ENCODE assay signal across 20 cellular contexts in the genomic region with DNA sequence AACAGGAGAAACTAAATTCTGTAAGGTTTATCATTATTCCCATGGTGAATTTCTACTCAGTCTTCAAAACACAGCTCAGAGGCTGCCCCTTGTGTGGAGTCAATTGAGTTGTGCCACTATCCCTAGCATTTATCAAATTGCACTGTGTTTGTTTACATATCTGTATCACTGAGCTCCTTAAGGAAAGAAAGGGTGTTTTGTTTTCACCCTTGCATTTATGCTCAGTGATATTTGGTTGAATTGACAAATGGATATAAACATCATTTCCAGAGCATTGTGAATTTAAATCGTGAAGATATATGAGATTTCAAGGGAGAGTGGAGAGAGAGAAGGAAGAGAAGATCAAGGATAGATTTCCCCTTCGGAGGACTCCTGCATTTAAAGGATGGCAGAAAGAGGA.
"Had no signal": no experiment of that assay in that cellular context is flagged by ENCODE, and none has a peak within 500 bp of the region (broad histone marks: within the 10 kb centered on the region; RNA-seq: fewer than 3 reads in every experiment).

No MANE protein-coding gene starts in this region.

- H3K36me3 Mint-ChIP-seq: immature natural killer cell, natural killer cell had no signal

- FAIRE-seq: endothelial cell of umbilical vein, small intestine had no signal

- H3K4me1 Mint-ChIP-seq: immature natural killer cell; natural killer cell; stimulated activated naive CD8-positive, alpha-beta T cell treated with anti-CD3 and anti-CD28 coated beads, Interleukin-15, amount 100 ng/mL, for 72 hours had no signal

- H3K4me3 Mint-ChIP-seq: immature natural killer cell; natural killer cell; neural crest cell; stimulated activated naive CD8-positive, alpha-beta T cell treated with anti-CD3 and anti-CD28 coated beads, Interleukin-15, amount 100 ng/mL, for 72 hours had no signal

- DNase-seq: dermis blood vessel endothelial cell; effector memory CD4-positive, alpha-beta T cell; foreskin keratinocyte; hypothalamus; immature natural killer cell; islet precursor cell; kidney glomerular epithelial cell; left ventricle myocardium superior; lower lobe of right lung; natural killer cell; right lobe of liver; small intestine; stimulated activated CD4-positive, alpha-beta T cell treated with anti-CD3 and anti-CD28 coated beads, Interleukin-15, amount 100 ng/mL, for 24 hours; stimulated activated CD4-positive, alpha-beta T cell treated with anti-CD3 and anti-CD28 coated beads, Interleukin-2, amount 100 ng/mL, for 48 hours; stimulated activated naive CD4-positive, alpha-beta T cell; stimulated activated naive CD8-positive, alpha-beta T cell treated with anti-CD3 and anti-CD28 coated beads, Interleukin-15, amount 100 ng/mL, for 72 hours; transverse colon had no signal

- ATAC-seq: foreskin keratinocyte; left ventricle myocardium superior; lower lobe of right lung; right lobe of liver; stimulated activated naive CD8-positive, alpha-beta T cell treated with anti-CD3 and anti-CD28 coated beads, Interleukin-15, amount 100 ng/mL, for 72 hours had no signal

- H3K27ac Mint-ChIP-seq: immature natural killer cell; natural killer cell; progenitor cell of endocrine pancreas; stimulated activated naive CD8-positive, alpha-beta T cell treated with anti-CD3 and anti-CD28 coated beads, Interleukin-15, amount 100 ng/mL, for 72 hours had no signal

- H3K9me3 Mint-ChIP-seq: immature natural killer cell; natural killer cell; stimulated activated naive CD8-positive, alpha-beta T cell treated with anti-CD3 and anti-CD28 coated beads, Interleukin-15, amount 100 ng/mL, for 72 hours had no signal
